Comparison of ENCODE assay signal across 19 cellular contexts in genomic region chr1:169624122-169624521, GRCh38. TPM values are rescaled to one million over a fixed set of nuclear protein-coding genes. Genes with fewer than 3 reads are reported as not detected.
"Had no signal": no experiment of that assay in that cellular context is flagged by ENCODE, and none has a peak within 500 bp of the region (broad histone marks: within the 10 kb centered on the region; RNA-seq: fewer than 3 reads in every experiment).

No MANE protein-coding gene starts in this region.

- H3K9me3 ChIP-seq: pancreas, SK-N-SH, transverse colon had no signal

- H3K27ac Mint-ChIP-seq: activated naive CD4-positive, alpha-beta T cell treated with anti-CD3 and anti-CD28 coated beads, Interleukin-2, amount 10 ng/mL, durations not matched to agents 7 days and 5 days; immature natural killer cell; stimulated activated naive B cell treated with anti-CD40 and anti-IgM and Interleukin-4, amounts not matched to agents 10 μg/mL and 1 μg/mL and 100 μg/mL, for 72 hours had no signal

- H3K4me1 ChIP-seq: pancreas, transverse colon had no signal

- H3K27me3 ChIP-seq: transverse colon had no signal

- ATAC-seq: left colon; pancreas; stimulated activated naive B cell treated with anti-CD40 and anti-IgM and Interleukin-4, amounts not matched to agents 10 μg/mL and 1 μg/mL and 100 μg/mL, for 72 hours had no signal

- H3K4me3 ChIP-seq: pancreas, transverse colon had no signal

- H3K27ac ChIP-seq: pancreas, transverse colon had no signal

- H3K9me3 Mint-ChIP-seq: stimulated activated naive B cell treated with anti-CD40 and anti-IgM and Interleukin-4, amounts not matched to agents 10 μg/mL and 1 μg/mL and 100 μg/mL, for 72 hours had no signal

- DNase-seq: activated CD4-positive, alpha-beta T cell treated with anti-CD3 and anti-CD28 coated beads for 48 hours; activated CD8-positive, alpha-beta memory T cell treated with anti-CD3 and anti-CD28 coated beads for 24 hours; activated naive CD4-positive, alpha-beta T cell treated with anti-CD3 and anti-CD28 coated beads, Interleukin-2, amount 10 ng/mL, durations not matched to agents 7 days and 5 days; cortex of kidney; effector CD8-positive, alpha-beta T cell; foreskin melanocyte; immature natural killer cell; left colon; naive B cell; pancreas; retina; SHP77; SK-N-SH; stimulated activated CD4-positive, alpha-beta T cell treated with anti-CD3 and anti-CD28 coated beads, Interleukin-15, amount 100 ng/mL, for 24 hours; stimulated activated CD4-positive, alpha-beta T cell treated with anti-CD3 and anti-CD28 coated beads, Interleukin-4, amount 100 ng/mL, for 1 hour; stimulated activated naive B cell treated with anti-CD40 and anti-IgM and Interleukin-4, amounts not matched to agents 10 μg/mL and 1 μg/mL and 100 μg/mL, for 72 hours; transverse colon had no signal

- H3K4me3 Mint-ChIP-seq: activated naive CD4-positive, alpha-beta T cell treated with anti-CD3 and anti-CD28 coated beads, Interleukin-2, amount 10 ng/mL, durations not matched to agents 7 days and 5 days; immature natural killer cell; naive B cell; stimulated activated naive B cell treated with anti-CD40 and anti-IgM and Interleukin-4, amounts not matched to agents 10 μg/mL and 1 μg/mL and 100 μg/mL, for 72 hours had no signal

- H3K36me3 ChIP-seq: pancreas, transverse colon had no signal

- H3K27me3 Mint-ChIP-seq: activated naive CD4-positive, alpha-beta T cell treated with anti-CD3 and anti-CD28 coated beads, Interleukin-2, amount 10 ng/mL, durations not matched to agents 7 days and 5 days; naive B cell; stimulated activated naive B cell treated with anti-CD40 and anti-IgM and Interleukin-4, amounts not matched to agents 10 μg/mL and 1 μg/mL and 100 μg/mL, for 72 hours had no signal

RNA-seq across cellular contexts. Expression of gene SELP, which starts 5.8 kb away (rescaled TPM):
- total RNA-seq: fibroblast of lung had no signal
- polyA plus RNA-seq: fibroblast of lung, SK-N-SH had no signal

RNA-seq across cellular contexts. Expression of gene F5, which starts 37.8 kb away (rescaled TPM):
- total RNA-seq: lung microvascular endothelial cell had no signal
- polyA plus RNA-seq: fibroblast of lung had no signal
